In the genomic region with DNA sequence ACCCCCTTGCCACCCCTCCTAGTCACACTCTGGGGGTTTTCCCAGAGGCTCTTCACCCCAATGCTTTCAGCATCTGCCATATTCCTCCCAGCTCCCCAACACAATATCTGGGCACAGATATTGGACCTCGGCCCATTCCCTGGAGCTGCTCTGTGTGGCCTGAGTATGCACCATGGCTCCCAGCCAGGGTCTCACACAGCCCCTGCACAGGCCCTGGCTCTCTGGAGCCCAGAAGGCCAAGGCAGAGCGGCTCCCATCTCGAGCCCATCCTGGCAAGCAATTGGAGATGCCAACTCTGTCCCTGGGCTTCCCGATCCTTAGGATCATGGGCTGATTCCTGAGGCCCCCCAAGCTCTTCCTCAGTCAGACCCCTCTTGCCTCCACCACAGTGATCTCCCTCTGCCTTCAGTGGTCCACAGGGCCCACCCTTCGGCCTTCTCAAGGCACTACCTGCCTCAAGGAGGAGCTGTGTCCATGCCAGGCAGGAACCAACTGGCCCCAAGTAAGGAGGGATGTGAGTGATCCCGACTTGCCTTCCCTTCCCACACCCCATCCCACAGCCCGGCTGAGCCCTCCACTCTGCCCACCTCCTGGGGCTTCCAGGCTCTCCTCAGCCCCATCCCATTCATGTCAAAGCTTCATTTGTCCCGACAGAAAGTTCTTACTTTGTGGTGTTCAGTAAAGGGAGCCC, we compare ENCODE assay signal across 2 cellular contexts.
TF ChIP-seq lines count a peak whose summit lies in the region.

No MANE protein-coding gene starts in this region.

TF ChIP-seq in GM23338, 12 proteins besides CTCF, POLR2A, EP300 and RAD21 (continues in another document):
- no peak for TF ChIP-seq JUNB (IDR thresholded peaks at IDR 0.05; ENCODE audit: unreplicated experiment)
- no peak for TF ChIP-seq ZNF331 (CRISPR knock-in tag; IDR thresholded peaks at IDR 0.05; ENCODE audit: low read depth)
- no peak for TF ChIP-seq STAT1 (IDR thresholded peaks at IDR 0.05; ENCODE audit: unreplicated experiment)
- TF ChIP-seq NANOG (IDR thresholded peaks at IDR 0.05; ENCODE audit: borderline replicate concordance): no peak
- TF ChIP-seq, protein P1, sequence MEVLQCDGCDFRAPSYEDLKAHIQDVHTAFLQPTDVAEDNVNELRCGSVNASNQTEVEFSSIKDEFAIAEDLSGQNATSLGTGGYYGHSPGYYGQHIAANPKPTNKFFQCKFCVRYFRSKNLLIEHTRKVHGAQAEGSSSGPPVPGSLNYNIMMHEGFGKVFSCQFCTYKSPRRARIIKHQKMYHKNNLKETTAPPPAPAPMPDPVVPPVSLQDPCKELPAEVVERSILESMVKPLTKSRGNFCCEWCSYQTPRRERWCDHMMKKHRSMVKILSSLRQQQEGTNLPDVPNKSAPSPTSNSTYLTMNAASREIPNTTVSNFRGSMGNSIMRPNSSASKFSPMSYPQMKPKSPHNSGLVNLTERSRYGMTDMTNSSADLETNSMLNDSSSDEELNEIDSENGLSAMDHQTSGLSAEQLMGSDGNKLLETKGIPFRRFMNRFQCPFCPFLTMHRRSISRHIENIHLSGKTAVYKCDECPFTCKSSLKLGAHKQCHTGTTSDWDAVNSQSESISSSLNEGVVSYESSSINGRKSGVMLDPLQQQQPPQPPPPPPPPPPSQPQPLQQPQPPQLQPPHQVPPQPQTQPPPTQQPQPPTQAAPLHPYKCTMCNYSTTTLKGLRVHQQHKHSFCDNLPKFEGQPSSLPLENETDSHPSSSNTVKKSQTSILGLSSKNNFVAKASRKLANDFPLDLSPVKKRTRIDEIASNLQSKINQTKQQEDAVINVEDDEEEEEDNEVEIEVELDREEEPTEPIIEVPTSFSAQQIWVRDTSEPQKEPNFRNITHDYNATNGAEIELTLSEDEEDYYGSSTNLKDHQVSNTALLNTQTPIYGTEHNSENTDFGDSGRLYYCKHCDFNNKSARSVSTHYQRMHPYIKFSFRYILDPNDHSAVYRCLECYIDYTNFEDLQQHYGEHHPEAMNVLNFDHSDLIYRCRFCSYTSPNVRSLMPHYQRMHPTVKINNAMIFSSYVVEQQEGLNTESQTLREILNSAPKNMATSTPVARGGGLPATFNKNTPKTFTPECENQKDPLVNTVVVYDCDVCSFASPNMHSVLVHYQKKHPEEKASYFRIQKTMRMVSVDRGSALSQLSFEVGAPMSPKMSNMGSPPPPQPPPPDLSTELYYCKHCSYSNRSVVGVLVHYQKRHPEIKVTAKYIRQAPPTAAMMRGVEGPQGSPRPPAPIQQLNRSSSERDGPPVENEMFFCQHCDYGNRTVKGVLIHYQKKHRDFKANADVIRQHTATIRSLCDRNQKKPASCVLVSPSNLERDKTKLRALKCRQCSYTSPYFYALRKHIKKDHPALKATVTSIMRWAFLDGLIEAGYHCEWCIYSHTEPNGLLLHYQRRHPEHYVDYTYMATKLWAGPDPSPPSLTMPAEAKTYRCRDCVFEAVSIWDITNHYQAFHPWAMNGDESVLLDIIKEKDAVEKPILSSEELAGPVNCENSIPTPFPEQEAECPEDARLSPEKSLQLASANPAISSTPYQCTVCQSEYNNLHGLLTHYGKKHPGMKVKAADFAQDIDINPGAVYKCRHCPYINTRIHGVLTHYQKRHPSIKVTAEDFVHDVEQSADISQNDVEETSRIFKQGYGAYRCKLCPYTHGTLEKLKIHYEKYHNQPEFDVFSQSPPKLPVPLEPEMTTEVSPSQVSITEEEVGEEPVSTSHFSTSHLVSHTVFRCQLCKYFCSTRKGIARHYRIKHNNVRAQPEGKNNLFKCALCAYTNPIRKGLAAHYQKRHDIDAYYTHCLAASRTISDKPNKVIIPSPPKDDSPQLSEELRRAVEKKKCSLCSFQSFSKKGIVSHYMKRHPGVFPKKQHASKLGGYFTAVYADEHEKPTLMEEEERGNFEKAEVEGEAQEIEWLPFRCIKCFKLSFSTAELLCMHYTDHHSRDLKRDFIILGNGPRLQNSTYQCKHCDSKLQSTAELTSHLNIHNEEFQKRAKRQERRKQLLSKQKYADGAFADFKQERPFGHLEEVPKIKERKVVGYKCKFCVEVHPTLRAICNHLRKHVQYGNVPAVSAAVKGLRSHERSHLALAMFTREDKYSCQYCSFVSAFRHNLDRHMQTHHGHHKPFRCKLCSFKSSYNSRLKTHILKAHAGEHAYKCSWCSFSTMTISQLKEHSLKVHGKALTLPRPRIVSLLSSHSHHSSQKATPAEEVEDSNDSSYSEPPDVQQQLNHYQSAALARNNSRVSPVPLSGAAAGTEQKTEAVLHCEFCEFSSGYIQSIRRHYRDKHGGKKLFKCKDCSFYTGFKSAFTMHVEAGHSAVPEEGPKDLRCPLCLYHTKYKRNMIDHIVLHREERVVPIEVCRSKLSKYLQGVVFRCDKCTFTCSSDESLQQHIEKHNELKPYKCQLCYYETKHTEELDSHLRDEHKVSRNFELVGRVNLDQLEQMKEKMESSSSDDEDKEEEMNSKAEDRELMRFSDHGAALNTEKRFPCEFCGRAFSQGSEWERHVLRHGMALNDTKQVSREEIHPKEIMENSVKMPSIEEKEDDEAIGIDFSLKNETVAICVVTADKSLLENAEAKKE (CRISPR knock-in tag; IDR thresholded peaks at IDR 0.05): no peak
- no peak for TF ChIP-seq CREB1 (CRISPR knock-in tag; IDR thresholded peaks at IDR 0.05; ENCODE audit: low read depth)
- no peak for TF ChIP-seq EZH2 (IDR thresholded peaks at IDR 0.05; ENCODE audit: low read depth, unreplicated experiment)
- TF ChIP-seq, protein P2, sequence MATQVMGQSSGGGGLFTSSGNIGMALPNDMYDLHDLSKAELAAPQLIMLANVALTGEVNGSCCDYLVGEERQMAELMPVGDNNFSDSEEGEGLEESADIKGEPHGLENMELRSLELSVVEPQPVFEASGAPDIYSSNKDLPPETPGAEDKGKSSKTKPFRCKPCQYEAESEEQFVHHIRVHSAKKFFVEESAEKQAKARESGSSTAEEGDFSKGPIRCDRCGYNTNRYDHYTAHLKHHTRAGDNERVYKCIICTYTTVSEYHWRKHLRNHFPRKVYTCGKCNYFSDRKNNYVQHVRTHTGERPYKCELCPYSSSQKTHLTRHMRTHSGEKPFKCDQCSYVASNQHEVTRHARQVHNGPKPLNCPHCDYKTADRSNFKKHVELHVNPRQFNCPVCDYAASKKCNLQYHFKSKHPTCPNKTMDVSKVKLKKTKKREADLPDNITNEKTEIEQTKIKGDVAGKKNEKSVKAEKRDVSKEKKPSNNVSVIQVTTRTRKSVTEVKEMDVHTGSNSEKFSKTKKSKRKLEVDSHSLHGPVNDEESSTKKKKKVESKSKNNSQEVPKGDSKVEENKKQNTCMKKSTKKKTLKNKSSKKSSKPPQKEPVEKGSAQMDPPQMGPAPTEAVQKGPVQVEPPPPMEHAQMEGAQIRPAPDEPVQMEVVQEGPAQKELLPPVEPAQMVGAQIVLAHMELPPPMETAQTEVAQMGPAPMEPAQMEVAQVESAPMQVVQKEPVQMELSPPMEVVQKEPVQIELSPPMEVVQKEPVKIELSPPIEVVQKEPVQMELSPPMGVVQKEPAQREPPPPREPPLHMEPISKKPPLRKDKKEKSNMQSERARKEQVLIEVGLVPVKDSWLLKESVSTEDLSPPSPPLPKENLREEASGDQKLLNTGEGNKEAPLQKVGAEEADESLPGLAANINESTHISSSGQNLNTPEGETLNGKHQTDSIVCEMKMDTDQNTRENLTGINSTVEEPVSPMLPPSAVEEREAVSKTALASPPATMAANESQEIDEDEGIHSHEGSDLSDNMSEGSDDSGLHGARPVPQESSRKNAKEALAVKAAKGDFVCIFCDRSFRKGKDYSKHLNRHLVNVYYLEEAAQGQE (IDR thresholded peaks at IDR 0.05; ENCODE audit: unreplicated experiment): no peak
- no peak for TF ChIP-seq POLR2AphosphoS5 (IDR thresholded peaks at IDR 0.05; ENCODE audit: low read depth)
- no peak for TF ChIP-seq ZNF114 (CRISPR knock-in tag; IDR thresholded peaks at IDR 0.05)
- TF ChIP-seq EZH2phosphoT487 (IDR thresholded peaks at IDR 0.05; ENCODE audit: unreplicated experiment): no peak

TF ChIP-seq in H1, 55 proteins besides CTCF, POLR2A, EP300 and RAD21:
- no peak for TF ChIP-seq POU5F1 (IDR thresholded peaks at IDR 0.05; ENCODE audit: low read depth, low read length)
- no peak for TF ChIP-seq SRF (IDR thresholded peaks at IDR 0.05; ENCODE audit: low read depth, low read length)
- no peak for TF ChIP-seq TBP (IDR thresholded peaks at IDR 0.05; ENCODE audit: low read depth, low read length)
- no peak for TF ChIP-seq SP2 (IDR thresholded peaks at IDR 0.05; ENCODE audit: low read length)
- TF ChIP-seq ZNF274 (IDR thresholded peaks at IDR 0.05; ENCODE audit: borderline replicate concordance, extremely low read depth, low read length): no peak
- TF ChIP-seq CBX5 (IDR thresholded peaks at IDR 0.05; ENCODE audit: low read depth, low read length): no peak
- TF ChIP-seq HDAC2 (IDR thresholded peaks at IDR 0.05; ENCODE audit: borderline replicate concordance in 1 of 2, low read depth in 2 of 2, low read length in 2 of 2): no peak
- no peak for TF ChIP-seq FOSL1 (IDR thresholded peaks at IDR 0.05; ENCODE audit: insufficient read depth, low read depth, low read length)
- no peak for TF ChIP-seq SUZ12 (IDR thresholded peaks at IDR 0.05; ENCODE audit: low read length)
- TF ChIP-seq CEBPB (IDR thresholded peaks at IDR 0.05; ENCODE audit: low read depth, low read length): no peak
- TF ChIP-seq TAF1 (IDR thresholded peaks at IDR 0.05; ENCODE audit: low read depth, low read length): no peak
- no peak for TF ChIP-seq POLR2AphosphoS5 (IDR thresholded peaks at IDR 0.05; ENCODE audit: low read depth, low read length)
- TF ChIP-seq, protein P3, sequence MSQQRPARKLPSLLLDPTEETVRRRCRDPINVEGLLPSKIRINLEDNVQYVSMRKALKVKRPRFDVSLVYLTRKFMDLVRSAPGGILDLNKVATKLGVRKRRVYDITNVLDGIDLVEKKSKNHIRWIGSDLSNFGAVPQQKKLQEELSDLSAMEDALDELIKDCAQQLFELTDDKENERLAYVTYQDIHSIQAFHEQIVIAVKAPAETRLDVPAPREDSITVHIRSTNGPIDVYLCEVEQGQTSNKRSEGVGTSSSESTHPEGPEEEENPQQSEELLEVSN (IDR thresholded peaks at IDR 0.05): no peak
- no peak for TF ChIP-seq EZH2 (IDR thresholded peaks at IDR 0.05; ENCODE audit: low read depth, low read length, severe bottlenecking)
- TF ChIP-seq, protein P4, sequence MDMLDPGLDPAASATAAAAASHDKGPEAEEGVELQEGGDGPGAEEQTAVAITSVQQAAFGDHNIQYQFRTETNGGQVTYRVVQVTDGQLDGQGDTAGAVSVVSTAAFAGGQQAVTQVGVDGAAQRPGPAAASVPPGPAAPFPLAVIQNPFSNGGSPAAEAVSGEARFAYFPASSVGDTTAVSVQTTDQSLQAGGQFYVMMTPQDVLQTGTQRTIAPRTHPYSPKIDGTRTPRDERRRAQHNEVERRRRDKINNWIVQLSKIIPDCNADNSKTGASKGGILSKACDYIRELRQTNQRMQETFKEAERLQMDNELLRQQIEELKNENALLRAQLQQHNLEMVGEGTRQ (IDR thresholded peaks at IDR 0.05; ENCODE audit: low read length): no peak
- no peak for TF ChIP-seq ASH2L (IDR thresholded peaks at IDR 0.05; ENCODE audit: low read length)
- no peak for TF ChIP-seq YY1 (IDR thresholded peaks at IDR 0.05; ENCODE audit: low read depth, low read length)
- TF ChIP-seq, protein P5, sequence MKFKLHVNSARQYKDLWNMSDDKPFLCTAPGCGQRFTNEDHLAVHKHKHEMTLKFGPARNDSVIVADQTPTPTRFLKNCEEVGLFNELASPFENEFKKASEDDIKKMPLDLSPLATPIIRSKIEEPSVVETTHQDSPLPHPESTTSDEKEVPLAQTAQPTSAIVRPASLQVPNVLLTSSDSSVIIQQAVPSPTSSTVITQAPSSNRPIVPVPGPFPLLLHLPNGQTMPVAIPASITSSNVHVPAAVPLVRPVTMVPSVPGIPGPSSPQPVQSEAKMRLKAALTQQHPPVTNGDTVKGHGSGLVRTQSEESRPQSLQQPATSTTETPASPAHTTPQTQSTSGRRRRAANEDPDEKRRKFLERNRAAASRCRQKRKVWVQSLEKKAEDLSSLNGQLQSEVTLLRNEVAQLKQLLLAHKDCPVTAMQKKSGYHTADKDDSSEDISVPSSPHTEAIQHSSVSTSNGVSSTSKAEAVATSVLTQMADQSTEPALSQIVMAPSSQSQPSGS (IDR thresholded peaks at IDR 0.05; ENCODE audit: low read length): no peak
- TF ChIP-seq, protein P6, sequence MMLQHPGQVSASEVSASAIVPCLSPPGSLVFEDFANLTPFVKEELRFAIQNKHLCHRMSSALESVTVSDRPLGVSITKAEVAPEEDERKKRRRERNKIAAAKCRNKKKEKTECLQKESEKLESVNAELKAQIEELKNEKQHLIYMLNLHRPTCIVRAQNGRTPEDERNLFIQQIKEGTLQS (IDR thresholded peaks at IDR 0.05; ENCODE audit: insufficient read depth, low read depth, low read length): no peak
